9 cellular contexts compared by ENCODE assay signal in the genomic region with DNA sequence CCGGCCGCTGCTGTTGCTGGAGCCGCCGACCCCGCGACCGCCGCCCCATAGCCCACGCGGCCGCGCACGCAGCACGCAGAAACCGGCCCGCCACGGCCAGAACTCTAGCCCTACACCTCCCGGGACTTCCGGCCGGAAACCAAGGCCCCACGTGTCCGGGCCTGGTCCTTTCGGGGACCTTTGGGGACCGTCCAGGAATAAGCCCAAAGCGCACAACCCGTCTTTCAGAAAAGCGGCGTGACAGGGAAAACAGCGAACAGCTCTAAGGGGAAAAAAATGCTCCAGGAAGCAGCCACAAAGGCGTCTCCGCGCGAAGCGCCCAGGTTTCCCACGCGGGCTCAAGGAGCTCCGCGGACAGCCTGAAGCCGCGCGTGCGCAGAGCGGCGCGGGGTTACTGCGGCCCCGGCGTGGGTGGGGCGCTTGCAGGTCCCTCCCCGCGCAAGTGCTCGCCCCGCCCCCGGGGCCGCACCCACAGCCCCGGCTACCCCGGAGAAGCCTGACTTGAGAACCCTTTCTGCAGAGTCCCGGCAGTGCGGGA. TPM values are rescaled to one million over a fixed set of nuclear protein-coding genes. Genes with fewer than 3 reads are reported as not detected.
DNase-seq lines count a peak whose midpoint lies in the region; ATAC-seq, FAIRE-seq and TF ChIP-seq lines count a peak whose summit lies in the region.
"Had no signal": no experiment of that assay in that cellular context is flagged by ENCODE, and none has a peak within 500 bp of the region (broad histone marks: within the 10 kb centered on the region; RNA-seq: fewer than 3 reads in every experiment).

Gene NSUN2 (minus strand): TSS at position 114 of the 538 bp plus-strand sequence. CDS start 65 bp downstream, at position 49.
Gene SRD5A1 (plus strand): TSS at position 510 of the 538 bp plus-strand sequence. CDS start 137 bp downstream, outside the sequence.

- H3K4me1 Mint-ChIP-seq in central memory CD8-positive, alpha-beta T cell, result peaks cover 52% of the 10 kb centered on the region

- peak within 1 kb of the TSS; percentile 91 for H2AFZ ChIP-seq in keratinocyte (ENCODE audit: control insufficient read depth, low read length)

- dilution Hi-C loops in keratinocyte (cut with MboI; ENCODE audit: extremely low pct_ligation_motif_present, low sequenced_read_pairs), result no loop called here

- peak within 1 kb of the TSS; percentile 91 for H3K4me3 Mint-ChIP-seq in central memory CD8-positive, alpha-beta T cell

- H3K9me3 ChIP-seq in keratinocyte (ENCODE audit: control insufficient read depth, low read depth, low read length), result no peaks in the 10 kb centered on the region

- H4K20me1 ChIP-seq in keratinocyte (ENCODE audit: control insufficient read depth, extremely low read depth, insufficient read depth, low read length), result peaks cover 12% of the 10 kb centered on the region

- H3K27ac ChIP-seq in keratinocyte (ENCODE audit: control insufficient read depth, insufficient read depth, low read length), result peak within 1 kb of the TSS; percentile 98

- peaks cover 44% of the 10 kb centered on the region for H3K4me1 ChIP-seq in keratinocyte (ENCODE audit: control insufficient read depth, extremely low read depth, insufficient read depth, low read length)

- H3K9me1 ChIP-seq in keratinocyte (ENCODE audit: control insufficient read depth, extremely low read depth, insufficient read depth, low read length), result peaks cover 7% of the 10 kb centered on the region

- no peak for FAIRE-seq in keratinocyte (lab: Jason Lieb, UNC)
- FAIRE-seq: TTC549 had no signal

- H3K36me3 ChIP-seq in keratinocyte (ENCODE audit: control insufficient read depth in 2 of 2, extremely low read depth in 1 of 2, insufficient read depth in 2 of 2, low read length in 2 of 2), result peaks cover 10 to 23% of the 10 kb centered on the region in 2 experiments

- H3K9ac ChIP-seq in keratinocyte (ENCODE audit: control insufficient read depth, extremely low read depth, insufficient read depth, low read length), result peak within 1 kb of the TSS; percentile 96

- no peaks in the 10 kb centered on the region for H3K9me3 Mint-ChIP-seq in central memory CD8-positive, alpha-beta T cell

- TF ChIP-seq CTCF in keratinocyte (optimal IDR thresholded peaks at IDR 0.05 in 1 of 3, IDR thresholded peaks at IDR 0.05 in 1 of 3, conservative IDR thresholded peaks at IDR 0.05 in 1 of 3; ENCODE audit: extremely low read depth in 1 of 3, insufficient read depth in 2 of 3, low read length in 3 of 3), result no peak

- H3K36me3 Mint-ChIP-seq in central memory CD8-positive, alpha-beta T cell (ENCODE audit: insufficient read depth), result peaks cover 37% of the 10 kb centered on the region

- peak within 1 kb of the TSS; percentile 96 for H3K27ac Mint-ChIP-seq in central memory CD8-positive, alpha-beta T cell (ENCODE audit: low read depth)

- peak; percentile 84 for TF ChIP-seq POLR2A in GM19099 (IDR thresholded peaks at IDR 0.05; ENCODE audit: extremely low read depth, insufficient read length, low read depth)

- H3K4me3 ChIP-seq in keratinocyte (ENCODE audit: control insufficient read depth in 2 of 3, extremely low read depth in 1 of 3, insufficient read depth in 2 of 3, low read depth in 1 of 3, low read length in 3 of 3), result peak within 1 kb of the TSS; percentile 70 to 82 (median 76)

- DNase-seq in AG20443 (ENCODE audit: low spot score), result peak; percentile 100
- peak; percentile 87 for DNase-seq in NCI-H446 treated with DMSO at 0.1 percent for 48 hours (lab: John Stamatoyannopoulos, UW)
- DNase-seq in central memory CD8-positive, alpha-beta T cell (ENCODE audit: low spot score in 2 of 2), result peak; percentile 89 to 96
- peak; percentile 66 for DNase-seq in keratinocyte (ENCODE audit: low read depth, low spot score)
- DNase-seq in stimulated activated CD4-positive, alpha-beta T cell treated with anti-CD3 and anti-CD28 coated beads, Interleukin-12 subunit alpha, Interleukin-12 subunit beta, amount 100 ng/mL, for 48 hours (ENCODE audit: low read depth in 2 of 3, low spot score in 1 of 3), result peak; percentile 79 to 87 (median 84)

- H3K4me2 ChIP-seq in keratinocyte (ENCODE audit: control insufficient read depth, extremely low read depth, insufficient read depth, low read depth, low read length), result peak within 1 kb of the TSS; percentile 91

- H3K27me3 Mint-ChIP-seq in central memory CD8-positive, alpha-beta T cell, result no peaks in the 10 kb centered on the region

- no peaks in the 10 kb centered on the region for H3K27me3 ChIP-seq in keratinocyte (ENCODE audit: control insufficient read depth, extremely low read depth, insufficient read depth, low read length)

- peak; percentile 81 for ATAC-seq in HG03378 (IDR thresholded peaks at IDR 0.05; ENCODE audit: unreplicated experiment)
- peak; percentile 89 to 90 for ATAC-seq in activated CD4-positive, CD25-positive, alpha-beta regulatory T cell treated with anti-CD3 and anti-CD28 coated beads, Interleukin-2, amount 50 U/mL, for 24 hours
- ATAC-seq in central memory CD8-positive, alpha-beta T cell (replicated peaks; ENCODE audit: extremely low read depth, poor library complexity, severe bottlenecking), result peak; percentile 85

- H3K79me2 ChIP-seq in keratinocyte (ENCODE audit: control insufficient read depth, insufficient read depth, low read length), result peaks cover 81% of the 10 kb centered on the region

RNA-seq across cellular contexts. Expression of gene NSUN2, which starts in this region (rescaled TPM):
- 52.7 to 91.5 TPM (median 91.2 TPM) in 3 replicates for polyA plus RNA-seq in keratinocyte
- polyA plus RNA-seq in keratinocyte (2011; ENCODE audit: low read depth), result 102 TPM
- polyA plus RNA-seq in keratinocyte (2011; cell fraction: cytosol; rRNA removed), result 61.2 and 71.7 TPM in 2 replicates
- polyA plus RNA-seq in keratinocyte (2011; cell fraction: nucleus; rRNA removed), result 144 and 148 TPM in 2 replicates
- polyA plus RNA-seq in keratinocyte (2012; ENCODE audit: low replicate concordance), result 45.7 and 78.3 TPM in 2 replicates
- 31.6 to 70.1 TPM (median 38.0 TPM) in 3 replicates for polyA minus RNA-seq in keratinocyte
- 47.0 TPM for polyA minus RNA-seq in keratinocyte (2011; cell fraction: cytosol; rRNA and poly(A)+ RNA removed)
- 58.9 and 83.5 TPM in 2 replicates for polyA minus RNA-seq in keratinocyte (2011; cell fraction: nucleus; rRNA and poly(A)+ RNA removed)

RNA-seq across cellular contexts. Expression of gene SRD5A1, which starts in this region (rescaled TPM):
- 17.0 to 52.0 TPM (median 35.4 TPM) in 3 replicates for polyA plus RNA-seq in keratinocyte
- polyA plus RNA-seq in keratinocyte (2011; ENCODE audit: low read depth), result 12.2 TPM
- 22.4 and 27.3 TPM in 2 replicates for polyA plus RNA-seq in keratinocyte (2011; cell fraction: cytosol; rRNA removed)
- polyA plus RNA-seq in keratinocyte (2011; cell fraction: nucleus; rRNA removed), result 23.8 and 25.5 TPM in 2 replicates
- 15.5 and 23.6 TPM in 2 replicates for polyA plus RNA-seq in keratinocyte (2012; ENCODE audit: low replicate concordance)
- polyA minus RNA-seq in keratinocyte, result 25.0 to 39.1 TPM (median 32.7 TPM) in 3 replicates
- polyA minus RNA-seq in keratinocyte (2011; cell fraction: cytosol; rRNA and poly(A)+ RNA removed), result 33.4 TPM
- polyA minus RNA-seq in keratinocyte (2011; cell fraction: nucleus; rRNA and poly(A)+ RNA removed), result 13.5 and 24.2 TPM in 2 replicates

Comparison
In these comparisons a context has a peak if more than half of its experiments do, and no peak if none do; other contexts are left out.
1. Peak in every context shown above with its lines: DNase-seq, ATAC-seq, H3K4me3 ChIP-seq and H3K27ac ChIP-seq.